In the genomic region with DNA sequence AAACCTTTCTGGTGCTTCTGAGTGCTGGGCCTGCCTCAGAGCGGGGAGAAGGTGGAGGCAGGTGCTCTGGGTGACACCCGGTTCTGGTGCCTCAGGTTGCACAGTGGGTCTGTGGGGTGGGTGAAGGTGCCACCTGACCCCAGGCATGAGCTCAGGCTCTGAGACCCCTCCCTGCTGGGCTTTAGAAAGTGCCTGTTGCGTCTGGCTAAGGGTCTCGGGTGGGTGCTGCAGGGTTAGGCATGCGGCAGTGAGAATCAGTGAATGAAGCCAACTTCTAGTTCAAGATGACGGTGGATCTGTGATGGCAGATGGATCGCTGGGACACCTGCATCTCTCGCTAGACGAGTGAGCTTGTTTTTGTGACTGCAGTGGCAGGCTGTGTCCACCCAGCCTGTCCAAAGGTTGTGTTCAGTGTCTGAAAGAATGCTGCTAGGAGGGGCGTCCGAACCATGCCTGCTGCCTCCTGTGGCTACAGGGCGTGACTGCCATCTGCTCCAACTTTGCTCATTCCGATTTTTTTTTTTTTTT, we compare ENCODE assay signal across 17 cellular contexts. TPM values are rescaled to one million over a fixed set of nuclear protein-coding genes. Genes with fewer than 3 reads are reported as not detected.
A peak's percentile ranks its signal among the peaks of the same experiment; 100 is the strongest.
DNase-seq lines count a peak whose midpoint lies in the region; TF ChIP-seq lines count a peak whose summit lies in the region.
"Had no signal": no experiment of that assay in that cellular context is flagged by ENCODE, and none has a peak within 500 bp of the region (broad histone marks: within the 10 kb centered on the region; RNA-seq: fewer than 3 reads in every experiment).

No MANE protein-coding gene starts in this region.

- H3K36me3 Mint-ChIP-seq in neural crest cell (ENCODE audit: low read depth), result peaks cover 34% of the 10 kb centered on the region

- no peak overlapping the region for H3K4me3 ChIP-seq in coronary artery
- H3K4me3 ChIP-seq: heart right ventricle, neural progenitor cell, PC-9, smooth muscle cell, suprapubic skin had no signal

- CTCF ChIA-PET in HEK293T (lab: Yijun Ruan, JAX), result no interaction called here

- peaks cover 31% of the 10 kb centered on the region for H3K4me1 Mint-ChIP-seq in neural crest cell

- DNase-seq in DMS 273 (lab: John Stamatoyannopoulos, UW; ENCODE audit: unreplicated experiment), result peak; percentile 50
- no peak for DNase-seq in DMS 273 treated with DMSO at 0.1 percent for 48 hours (lab: John Stamatoyannopoulos, UW)
- DNase-seq in HEK293T (ENCODE audit: extremely low spot score), result no peak
- peak; percentile 82 for DNase-seq in cerebellum (ENCODE audit: low spot score)
- DNase-seq in neural crest cell (ENCODE audit: low read depth, low spot score), result no peak
- no peak for DNase-seq in coronary artery (ENCODE audit: low spot score)
- no peak for DNase-seq in RPMI8226
- no peak for DNase-seq in NCI-H345 treated with DMSO at 0.1 percent for 48 hours (lab: John Stamatoyannopoulos, UW; ENCODE audit: unreplicated experiment)
- DNase-seq: activated gamma-delta T cell treated with Interleukin-2 at 50 U/mL for 16 hours, NCI-H1092, PC-9, T-helper 9 cell had no signal

- peak; percentile 25 for TF ChIP-seq CTCF in neural crest cell (conservative IDR thresholded peaks at IDR 0.05)
- TF ChIP-seq CTCF in coronary artery (IDR thresholded peaks at IDR 0.05), result no peak

- POLR2A ChIA-PET in HEK293T (lab: Yijun Ruan, JAX), result interaction anchor here (0.9 kb wide), 1 partner anchor 31 kb away, joined by 3 read pairs; no protein-coding TSS in a partner anchor

- no peak overlapping the region for H3K4me3 Mint-ChIP-seq in neural crest cell
- H3K4me3 Mint-ChIP-seq: neural progenitor cell had no signal

- H3K27me3 Mint-ChIP-seq in neural crest cell (ENCODE audit: low read depth), result peaks cover 3% of the 10 kb centered on the region

- no peak overlapping the region for H3K27ac Mint-ChIP-seq in neural crest cell (ENCODE audit: unreplicated experiment)
- H3K27ac Mint-ChIP-seq: neural progenitor cell had no signal

- no peak overlapping the region for H3K27ac ChIP-seq in coronary artery
- H3K27ac ChIP-seq: 22Rv1, neural progenitor cell, PC-9, suprapubic skin had no signal

- H3K9me3 Mint-ChIP-seq in neural crest cell, result peaks cover 3% of the 10 kb centered on the region

TF ChIP-seq in HEK293T, 16 proteins besides CTCF, POLR2A, EP300 and RAD21:
- 0 out of 2 replicates have a peak, but pooled peaks have one; percentile 40 for TF ChIP-seq ZNF384 (IDR thresholded peaks at IDR 0.05)
- no peak for TF ChIP-seq BHLHE40 (IDR thresholded peaks at IDR 0.05; ENCODE audit: borderline replicate concordance)
- TF ChIP-seq SUZ12 (IDR thresholded peaks at IDR 0.05), result no peak
- TF ChIP-seq HDGF (IDR thresholded peaks at IDR 0.05; ENCODE audit: borderline replicate concordance), result no peak
- no peak for TF ChIP-seq TARDBP (IDR thresholded peaks at IDR 0.05)
- no peak for TF ChIP-seq ELF4 (IDR thresholded peaks at IDR 0.05)
- no peak for TF ChIP-seq L3MBTL2 (conservative IDR thresholded peaks at IDR 0.05)
- TF ChIP-seq FOXK2 (IDR thresholded peaks at IDR 0.05), result no peak

RNA-seq across cellular contexts. Expression of gene SQSTM1, which starts 5.0 kb away (rescaled TPM):
- 53.8 TPM for total RNA-seq in cerebellum
- total RNA-seq in neural crest cell, result 67.6 and 69.5 TPM in 2 replicates

RNA-seq across cellular contexts. Expression of gene MGAT4B, which starts 19.1 kb away (rescaled TPM):
- 56.1 TPM for total RNA-seq in cerebellum
- 120 and 124 TPM in 2 replicates for total RNA-seq in neural crest cell

RNA-seq across cellular contexts. Expression of gene LTC4S, which starts 31.9 kb away (rescaled TPM):
- total RNA-seq in cerebellum (2.7 TPM), neural crest cell (2.4 and 3.3 TPM in 2 replicates)
- total RNA-seq: smooth muscle cell had no signal

RNA-seq across cellular contexts. Expression of gene MRNIP, which starts 32.9 kb away (rescaled TPM):
- 33.9 TPM for total RNA-seq in cerebellum
- 40.9 and 42.2 TPM in 2 replicates for total RNA-seq in neural crest cell

Comparison
In these comparisons a context has a peak if more than half of its experiments do, and no peak if none do; other contexts are left out.
1. DNase-seq: peak in DMS 273 (single experiment) and cerebellum (single experiment); none in DMS 273 treated with DMSO at 0.1 percent for 48 hours (single experiment), HEK293T (single experiment), neural crest cell (single experiment), coronary artery (single experiment), RPMI8226 (single experiment) and NCI-H345 treated with DMSO at 0.1 percent for 48 hours (single experiment).